In genomic region chr3:7667774-7668173, GRCh38 we compare ENCODE assay signal across 26 cellular contexts.
"Had no signal": no experiment of that assay in that cellular context is flagged by ENCODE, and none has a peak within 500 bp of the region (broad histone marks: within the 10 kb centered on the region; RNA-seq: fewer than 3 reads in every experiment).

No MANE protein-coding gene starts in this region.

- DNase-seq: activated CD4-positive, alpha-beta T cell treated with anti-CD3 and anti-CD28 coated beads for 36 hours; activated CD4-positive, CD25-positive, alpha-beta regulatory T cell; activated naive CD4-positive, alpha-beta T cell; activated T-cell treated with anti-CD3 and anti-CD28 coated beads for 4 hours; activated T-cell treated with anti-CD3 and anti-CD28 coated beads, Interleukin-2, amount 50 U/mL, for 72 hours; dermis blood vessel endothelial cell; effector CD4-positive, alpha-beta T cell; foreskin keratinocyte; heart left ventricle; hypothalamus; immature natural killer cell; kidney; left colon; mammary epithelial cell; naive B cell; occipital lobe; psoas muscle; stimulated activated CD4-positive, alpha-beta T cell treated with anti-CD3 and anti-CD28 coated beads, Interleukin-15, amount 100 ng/mL, for 24 hours; stimulated activated CD4-positive, alpha-beta T cell treated with anti-CD3 and anti-CD28 coated beads, Interleukin-2, amount 100 ng/mL, for 24 hours; stimulated activated naive CD4-positive, alpha-beta T cell treated with Interleukin-2 at 50 U/mL for 16 hours had no signal

- H3K79me2 ChIP-seq: parathyroid adenoma had no signal

- H3K4me1 Mint-ChIP-seq: activated CD4-positive, alpha-beta T cell treated with anti-CD3 and anti-CD28 coated beads for 36 hours; immature natural killer cell; mesothelial cell of epicardium; naive B cell had no signal

- H2AFZ ChIP-seq: parathyroid adenoma had no signal

- H3K27me3 ChIP-seq: esophagus muscularis mucosa, foreskin keratinocyte, heart left ventricle, tibial nerve had no signal

- H3K27ac Mint-ChIP-seq: activated CD4-positive, alpha-beta T cell treated with anti-CD3 and anti-CD28 coated beads for 36 hours; activated naive CD4-positive, alpha-beta T cell treated with anti-CD3 and anti-CD28 coated beads, Interleukin-2, amount 50 U/mL, for 72 hours; activated T-cell treated with anti-CD3 and anti-CD28 coated beads, Interleukin-2, amount 50 U/mL, for 72 hours; immature natural killer cell; mesothelial cell of epicardium; naive B cell had no signal

- H3K9me3 ChIP-seq: esophagus muscularis mucosa, heart left ventricle, psoas muscle, tibial nerve had no signal

- H3K9me3 Mint-ChIP-seq: activated naive CD4-positive, alpha-beta T cell treated with anti-CD3 and anti-CD28 coated beads, Interleukin-2, amount 50 U/mL, for 72 hours; mesothelial cell of epicardium had no signal

- H3K4me3 Mint-ChIP-seq: activated CD4-positive, alpha-beta T cell treated with anti-CD3 and anti-CD28 coated beads for 36 hours; activated T-cell treated with anti-CD3 and anti-CD28 coated beads, Interleukin-2, amount 50 U/mL, for 72 hours; immature natural killer cell; mesothelial cell of epicardium; naive B cell; neural crest cell had no signal

- H3K4me1 ChIP-seq: esophagus muscularis mucosa, foreskin keratinocyte, heart left ventricle, parathyroid adenoma, psoas muscle, tibial nerve had no signal

- H3K36me3 ChIP-seq: esophagus muscularis mucosa, heart left ventricle, tibial nerve had no signal

- H3K36me3 Mint-ChIP-seq: activated naive CD4-positive, alpha-beta T cell treated with anti-CD3 and anti-CD28 coated beads, Interleukin-2, amount 50 U/mL, for 72 hours; immature natural killer cell; mesothelial cell of epicardium; naive B cell had no signal

- H3K27me3 Mint-ChIP-seq: activated CD4-positive, alpha-beta T cell treated with anti-CD3 and anti-CD28 coated beads for 36 hours; naive B cell had no signal

- H3K4me3 ChIP-seq: esophagus muscularis mucosa, heart left ventricle, psoas muscle, tibial nerve had no signal

- H3K27ac ChIP-seq: esophagus muscularis mucosa, foreskin keratinocyte, heart left ventricle, parathyroid adenoma, psoas muscle, tibial nerve had no signal

- H3K9ac ChIP-seq: parathyroid adenoma had no signal
